18 cellular contexts compared by ENCODE assay signal in genomic region chr12:109157986-109158385, GRCh38. TPM values are rescaled to one million over a fixed set of nuclear protein-coding genes. Genes with fewer than 3 reads are reported as not detected.
DNase-seq lines count a peak whose midpoint lies in the region; ATAC-seq and TF ChIP-seq lines count a peak whose summit lies in the region.
"Had no signal": no experiment of that assay in that cellular context is flagged by ENCODE, and none has a peak within 500 bp of the region (broad histone marks: within the 10 kb centered on the region; RNA-seq: fewer than 3 reads in every experiment).

No MANE protein-coding gene starts in this region.

- ATAC-seq in lower lobe of right lung (no peak), GM18520 (IDR thresholded peaks at IDR 0.05; ENCODE audit: unreplicated experiment) (no peak), HG03342 (IDR thresholded peaks at IDR 0.05; ENCODE audit: unreplicated experiment) (no peak)
- ATAC-seq: activated CD8-positive, alpha-beta T cell treated with anti-CD3 and anti-CD28 coated beads, Interleukin-2, amount 10 ng/mL, durations not matched to agents 7 days and 5 days; activated T-helper 17 cell treated with anti-CD3 and anti-CD28 coated beads, Interleukin-2, amount 50 U/mL, for 72 hours; left colon; right lobe of liver had no signal

- TF ChIP-seq CTCF in ascending aorta (IDR thresholded peaks at IDR 0.05) (no peak), lower lobe of right lung (IDR thresholded peaks at IDR 0.05) (no peak), thyroid gland (IDR thresholded peaks at IDR 0.05) (no peak)

- DNase-seq in MV-4-11 (lab: John Stamatoyannopoulos, UW) (peak; percentile 68), ascending aorta (ENCODE audit: low spot score in 2 of 2) (no peak), lower lobe of right lung (no peak), thyroid gland (no peak)
- no peak for DNase-seq in activated CD4-positive, alpha-beta T cell treated with anti-CD3 and anti-CD28 coated beads, Interleukin-2, amount 50 U/mL, for 1 hour
- DNase-seq: activated CD8-positive, alpha-beta T cell treated with anti-CD3 and anti-CD28 coated beads, Interleukin-2, amount 10 ng/mL, durations not matched to agents 7 days and 5 days; amniotic stem cell; CD8-positive, alpha-beta memory T cell; hypothalamus; left colon; nephron progenitor cell; stimulated activated CD4-positive, alpha-beta T cell treated with anti-CD3 and anti-CD28 coated beads, Interleukin-4, amount 100 ng/mL, for 4 hours had no signal

- intact Hi-C loops in ascending aorta (cut with DNase I): loop anchor here (10.0 kb wide), 1 partner anchor 317 kb away; the partner anchor contains the start of genes KCTD10 and UBE3B
- intact Hi-C loops in lower lobe of right lung (cut with DNase I): no loop called here
- intact Hi-C loops in thyroid gland (cut with DNase I): loop anchor here (10.0 kb wide), 1 partner anchor 53 kb away; no protein-coding TSS in a partner anchor

- no peaks in the 10 kb centered on the region for H3K9me3 ChIP-seq in ascending aorta
- no peaks in the 10 kb centered on the region for H3K9me3 ChIP-seq in lower lobe of right lung
- H3K9me3 ChIP-seq in thyroid gland: no peaks in the 10 kb centered on the region
- H3K9me3 ChIP-seq: right lobe of liver had no signal

- no peaks in the 10 kb centered on the region for H3K36me3 ChIP-seq in ascending aorta
- no peaks in the 10 kb centered on the region for H3K36me3 ChIP-seq in lower lobe of right lung
- H3K36me3 ChIP-seq in thyroid gland: no peaks in the 10 kb centered on the region

- H3K27me3 ChIP-seq in ascending aorta: no peaks in the 10 kb centered on the region
- no peaks in the 10 kb centered on the region for H3K27me3 ChIP-seq in lower lobe of right lung (ENCODE audit: low read depth)
- no peaks in the 10 kb centered on the region for H3K27me3 ChIP-seq in thyroid gland
- H3K27me3 ChIP-seq: right lobe of liver had no signal

- WGBS in thyroid gland, 2 donors: 54 to 67% methylated on average over 5 of the region's 5 CpGs

- peaks cover 0 to 4% of the 10 kb centered on the region in 2 donors for H3K4me1 ChIP-seq in ascending aorta
- H3K4me1 ChIP-seq in lower lobe of right lung: peaks cover 31% of the 10 kb centered on the region
- peaks cover 16 to 50% of the 10 kb centered on the region in 2 donors for H3K4me1 ChIP-seq in thyroid gland

- H3K4me3 ChIP-seq in ascending aorta (no peak overlapping the region), lower lobe of right lung (no peak overlapping the region), thyroid gland (replicated peaks in 1 of 3) (no peak overlapping the region)
- H3K4me3 ChIP-seq: right lobe of liver had no signal

- TF ChIP-seq POLR2A in thyroid gland (IDR thresholded peaks at IDR 0.05): no peak

- H3K27ac ChIP-seq in ascending aorta: peak overlapping the region; percentile 17 to 41
- peak overlapping the region; percentile 18 for H3K27ac ChIP-seq in lower lobe of right lung
- peak overlapping the region in 2 of 3 donors; percentile 17 to 56 for H3K27ac ChIP-seq in thyroid gland
- H3K27ac ChIP-seq: epithelial cell of prostate, VCaP had no signal

RNA-seq across cellular contexts. Expression of gene ACACB, which starts 41.6 kb away (rescaled TPM):
- total RNA-seq in ascending aorta (140 TPM), lower lobe of right lung (42.5 TPM), thyroid gland (100 to 1,000 TPM; 115 to 178 (median 140) TPM)
